ENCODE assay signal across 20 cellular contexts in genomic region chr5:91318727-91319126, GRCh38.
A peak's percentile ranks its signal among the peaks of the same experiment; 100 is the strongest.
DNase-seq lines count a peak whose midpoint lies in the region; ATAC-seq and TF ChIP-seq lines count a peak whose summit lies in the region.
"Had no signal": no experiment of that assay in that cellular context is flagged by ENCODE, and none has a peak within 500 bp of the region (broad histone marks: within the 10 kb centered on the region; RNA-seq: fewer than 3 reads in every experiment).

No MANE protein-coding gene starts in this region.

- intact Hi-C loops in activated CD8-positive, alpha-beta T cell treated with anti-CD3 and anti-CD28 coated beads for 36 hours (cut with micrococcal nuclease) = no loop called here
- intact Hi-C loops in right lobe of liver (cut with DNase I) = no loop called here

- no peak for TF ChIP-seq CTCF in activated CD8-positive, alpha-beta T cell treated with anti-CD3 and anti-CD28 coated beads for 36 hours (IDR thresholded peaks at IDR 0.05)
- no peak for TF ChIP-seq CTCF in right lobe of liver (IDR thresholded peaks at IDR 0.05)

- no peak overlapping the region for H3K4me3 ChIP-seq in right lobe of liver
- H3K4me3 ChIP-seq: ovary, sigmoid colon, suprapubic skin, uterus had no signal

- no peak overlapping the region for H3K4me3 Mint-ChIP-seq in activated CD8-positive, alpha-beta T cell treated with anti-CD3 and anti-CD28 coated beads for 36 hours

- no peak for TF ChIP-seq POLR2A in right lobe of liver (IDR thresholded peaks at IDR 0.05)

- H3K36me3 ChIP-seq in right lobe of liver = no peaks in the 10 kb centered on the region
- H3K36me3 ChIP-seq: BE2C, ovary, sigmoid colon, suprapubic skin, uterus had no signal

- ATAC-seq in activated CD8-positive, alpha-beta T cell treated with anti-CD3 and anti-CD28 coated beads for 36 hours = peak; percentile 7
- ATAC-seq in GM18858 (IDR thresholded peaks at IDR 0.05; ENCODE audit: unreplicated experiment) (no peak), right lobe of liver (no peak)

- no peak overlapping the region for H3K27ac Mint-ChIP-seq in activated CD8-positive, alpha-beta T cell treated with anti-CD3 and anti-CD28 coated beads for 36 hours

- H3K9me3 Mint-ChIP-seq in activated CD8-positive, alpha-beta T cell treated with anti-CD3 and anti-CD28 coated beads for 36 hours = no peaks in the 10 kb centered on the region

- peaks cover 0 to 4% (median 0%) of the 10 kb centered on the region in 4 donors for H3K4me1 ChIP-seq in right lobe of liver
- H3K4me1 ChIP-seq: uterus had no signal

- 77% methylated on average over 8 of the region's 9 CpGs for WGBS in right lobe of liver (ENCODE audit: insufficient coverage, low coverage, low lambda C conversion rate, missing lambda C conversion rate)

- POLR2A ChIA-PET in activated CD8-positive, alpha-beta T cell treated with anti-CD3 and anti-CD28 coated beads for 36 hours (lab: Charles Lee) = no interaction called here

- peak; percentile 42 for DNase-seq in activated CD8-positive, alpha-beta memory T cell treated with anti-CD3 and anti-CD28 coated beads, Interleukin-2, amount 50 U/mL, for 4 hours
- no peak for DNase-seq in activated CD8-positive, alpha-beta memory T cell treated with anti-CD3 and anti-CD28 coated beads, Interleukin-2, amount 50 U/mL, for 48 hours
- peak; percentile 61 for DNase-seq in activated CD8-positive, alpha-beta T cell treated with anti-CD3 and anti-CD28 coated beads for 36 hours
- peak; percentile 41 for DNase-seq in central memory CD4-positive, alpha-beta T cell
- DNase-seq in stimulated activated naive CD4-positive, alpha-beta T cell treated with Interleukin-2 at 50 U/mL for 16 hours (lab: John Stamatoyannopoulos, UW) = peak; percentile 66
- DNase-seq in right lobe of liver (no peak), occipital lobe (lab: John Stamatoyannopoulos, UW) (no peak)
- DNase-seq: BE2C, erythroblast, foreskin melanocyte, naive B cell, NCI-H1417, NCI-H748 treated with DMSO at 0.1 percent for 48 hours, ovary, SHP77, sigmoid colon, uterus had no signal

- no peaks in the 10 kb centered on the region for H3K27me3 ChIP-seq in right lobe of liver
- H3K27me3 ChIP-seq: ovary, sigmoid colon, suprapubic skin, uterus had no signal

- H3K27ac ChIP-seq in right lobe of liver = no peak overlapping the region
- H3K27ac ChIP-seq: ovary, sigmoid colon, suprapubic skin, uterus, VCaP had no signal

- H3K9me3 ChIP-seq in right lobe of liver = no peaks in the 10 kb centered on the region
- H3K9me3 ChIP-seq: BE2C, ovary, sigmoid colon, suprapubic skin, uterus had no signal

- CTCF ChIA-PET in activated CD8-positive, alpha-beta T cell treated with anti-CD3 and anti-CD28 coated beads for 36 hours (lab: Charles Lee) = no interaction called here

- no peaks in the 10 kb centered on the region for H3K36me3 Mint-ChIP-seq in activated CD8-positive, alpha-beta T cell treated with anti-CD3 and anti-CD28 coated beads for 36 hours (ENCODE audit: low read depth)
- H3K36me3 Mint-ChIP-seq: naive B cell had no signal

- peaks cover 27% of the 10 kb centered on the region for H3K4me1 Mint-ChIP-seq in activated CD8-positive, alpha-beta T cell treated with anti-CD3 and anti-CD28 coated beads for 36 hours (ENCODE audit: low read depth)

- H3K27me3 Mint-ChIP-seq in activated CD8-positive, alpha-beta T cell treated with anti-CD3 and anti-CD28 coated beads for 36 hours = no peaks in the 10 kb centered on the region
- H3K27me3 Mint-ChIP-seq: naive B cell had no signal

Comparison
In these comparisons a context has a peak if more than half of its experiments do, and no peak if none do; other contexts are left out.
1. DNase-seq: peak in activated CD8-positive, alpha-beta memory T cell treated with anti-CD3 and anti-CD28 coated beads, Interleukin-2, amount 50 U/mL, for 4 hours (single experiment), activated CD8-positive, alpha-beta T cell treated with anti-CD3 and anti-CD28 coated beads for 36 hours (single experiment), central memory CD4-positive, alpha-beta T cell (single experiment) and stimulated activated naive CD4-positive, alpha-beta T cell treated with Interleukin-2 at 50 U/mL for 16 hours (single experiment); none in activated CD8-positive, alpha-beta memory T cell treated with anti-CD3 and anti-CD28 coated beads, Interleukin-2, amount 50 U/mL, for 48 hours (single experiment), right lobe of liver (0 of 3) and occipital lobe (single experiment).